In the genomic region with DNA sequence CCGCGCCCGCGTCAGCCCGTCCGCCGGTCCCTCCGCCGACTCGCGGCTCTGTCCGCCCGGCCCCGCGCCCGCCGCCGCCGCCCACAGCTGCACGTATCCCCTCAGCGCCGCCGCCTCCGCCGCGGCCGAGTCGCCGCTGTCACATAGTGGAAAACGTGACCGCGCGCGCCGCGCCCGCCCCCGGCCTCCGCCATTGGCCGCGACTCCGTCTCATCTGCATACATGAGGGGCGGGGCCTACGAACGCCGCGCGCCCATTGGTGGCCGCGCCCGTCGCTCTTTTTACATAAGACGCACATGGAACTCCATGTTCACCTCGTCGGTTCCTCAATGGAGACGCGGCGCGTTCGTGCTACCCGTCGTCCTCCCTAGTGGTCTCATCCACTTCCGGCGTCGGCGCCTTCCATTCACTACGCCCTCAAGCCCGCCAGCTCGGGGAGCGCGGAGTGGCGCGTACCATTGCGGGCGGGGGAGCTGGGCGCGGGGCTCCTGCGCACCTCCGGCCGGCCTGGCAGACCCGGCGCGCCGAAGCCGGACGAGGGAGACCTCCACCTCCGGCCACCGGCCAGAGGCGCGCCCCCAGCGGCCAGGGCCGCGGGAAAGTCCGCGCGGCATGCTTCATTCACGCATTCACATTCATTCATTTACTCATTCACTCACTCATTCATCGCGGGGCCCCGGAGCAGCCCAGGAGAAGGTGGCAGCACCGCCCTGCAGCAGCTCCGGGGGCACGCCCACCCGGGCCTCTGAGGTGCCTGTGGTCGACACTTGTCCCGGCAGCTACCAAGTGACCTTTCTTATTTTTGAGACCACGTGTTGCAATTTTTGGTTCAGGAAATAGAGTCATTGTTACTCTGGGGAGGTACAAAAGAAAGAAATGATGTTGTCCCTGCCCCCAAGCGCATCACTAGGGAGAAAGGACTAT, we compare ENCODE assay signal across 8 cellular contexts. TPM values are rescaled to one million over a fixed set of nuclear protein-coding genes. Genes with fewer than 3 reads are reported as not detected.
DNase-seq lines count a peak whose midpoint lies in the region; ATAC-seq and TF ChIP-seq lines count a peak whose summit lies in the region.

No MANE protein-coding gene starts in this region.

- peak; percentile 21 for TF ChIP-seq CTCF in kidney epithelial cell (IDR thresholded peaks at IDR 0.05; ENCODE audit: insufficient read depth, low read length, poor library complexity, severe bottlenecking)

- DNase-seq in AG20443 (ENCODE audit: low spot score) = peak; percentile 96
- DNase-seq in NCI-H345 treated with DMSO at 0.1 percent for 48 hours (lab: John Stamatoyannopoulos, UW; ENCODE audit: unreplicated experiment) = peak; percentile 95
- DNase-seq in cerebellar nuclear complex (lab: John Stamatoyannopoulos, UW) = peak; percentile 89 to 98
- DNase-seq in kidney epithelial cell (ENCODE audit: low read depth) = peak; percentile 86
- peak; percentile 94 to 96 for DNase-seq in stimulated activated CD4-positive, alpha-beta T cell treated with anti-CD3 and anti-CD28 coated beads, Interleukin-15, amount 100 ng/mL, for 48 hours (ENCODE audit: low read depth in 2 of 2)

- peak overlapping the region; percentile 77 for H3K4me3 ChIP-seq in kidney epithelial cell (ENCODE audit: low read depth, low read length)

- peaks cover 3% of the 10 kb centered on the region for H3K27me3 ChIP-seq in kidney epithelial cell (ENCODE audit: control insufficient read depth, insufficient read depth, low read length)

- no peaks in the 10 kb centered on the region for H3K36me3 ChIP-seq in kidney epithelial cell (ENCODE audit: control insufficient read depth, insufficient read depth, low read length)

- ATAC-seq in GM19025 (IDR thresholded peaks at IDR 0.05; ENCODE audit: low read depth, unreplicated experiment) = peak; percentile 87
- ATAC-seq in HG03342 (IDR thresholded peaks at IDR 0.05; ENCODE audit: unreplicated experiment) = peak; percentile 84
- ATAC-seq in activated CD4-positive, CD25-positive, alpha-beta regulatory T cell treated with anti-CD3 and anti-CD28 coated beads, Interleukin-2, amount 50 U/mL, for 24 hours = peak; percentile 88 to 91

RNA-seq across cellular contexts. Expression of a gene that starts 0.5 kb away (rescaled TPM):
- 3.3 and 5.3 TPM in 2 replicates for total RNA-seq in kidney epithelial cell

RNA-seq across cellular contexts. Expression of a gene that starts 31.4 kb away (rescaled TPM):
- 9.4 and 11.4 TPM in 2 replicates for total RNA-seq in kidney epithelial cell

RNA-seq across cellular contexts. Expression of a gene that starts 49.1 kb away (rescaled TPM):
- total RNA-seq in kidney epithelial cell = 49.7 and 50.1 TPM in 2 replicates

Comparison
In these comparisons a context has a peak if more than half of its experiments do, and no peak if none do; other contexts are left out.
1. Peak in every context shown above with its lines: DNase-seq, ATAC-seq and H3K4me3 ChIP-seq.